Comparison of ENCODE assay signal across 21 cellular contexts in genomic region chr12:76696186-76696585, GRCh38.
"Had no signal": no experiment of that assay in that cellular context is flagged by ENCODE, and none has a peak within 500 bp of the region (broad histone marks: within the 10 kb centered on the region; RNA-seq: fewer than 3 reads in every experiment).

No MANE protein-coding gene starts in this region.

- DNase-seq: KBM-7, MV-4-11, NCI-H1048, NCI-H1105, NCI-H1417 treated with DMSO at 0.1 percent for 48 hours, NCI-H146, NCI-H1694 treated with DMSO at 0.1 percent for 48 hours, NCI-H1930, NCI-H2081, NCI-H2107, NCI-H2227 treated with DMSO at 0.1 percent for 48 hours, NCI-H526, PC-3, SHP77, SK-N-SH, SW 1271, T-helper 1 cell, T-helper 17 cell had no signal

- ATAC-seq: Panc1, PC-3, T-helper 17 cell had no signal

- H3K4me1 Mint-ChIP-seq: IgD-negative memory B cell had no signal

- H3K27ac ChIP-seq: RWPE1 had no signal

- H3K4me2 ChIP-seq: SK-N-SH had no signal

- H3K9me3 ChIP-seq: SK-N-SH had no signal

- H3K36me3 Mint-ChIP-seq: IgD-negative memory B cell had no signal

- H3K27ac Mint-ChIP-seq: T-helper 17 cell had no signal

- H3K4me3 Mint-ChIP-seq: IgD-negative memory B cell, T-helper 17 cell had no signal

- H3K9ac ChIP-seq: SK-N-SH had no signal

- H3K9me3 Mint-ChIP-seq: IgD-negative memory B cell had no signal
